28 cellular contexts compared by ENCODE assay signal in genomic region chr17:51356084-51356410, GRCh38.
"Had no signal": no experiment of that assay in that cellular context is flagged by ENCODE, and none has a peak within 500 bp of the region (broad histone marks: within the 10 kb centered on the region; RNA-seq: fewer than 3 reads in every experiment).

No MANE protein-coding gene starts in this region.

- H3K9me3 ChIP-seq: ascending aorta, heart left ventricle, left lung, lower lobe of right lung, mucosa of descending colon, spleen, thoracic aorta had no signal

- H3K36me3 ChIP-seq: ascending aorta, cardiac muscle cell, heart left ventricle, left lung, lower lobe of right lung, spleen, thoracic aorta had no signal

- H3K4me3 ChIP-seq: ascending aorta, cardiac muscle cell, coronary artery, heart left ventricle, left lung, lower lobe of right lung, mucosa of descending colon, spleen, thoracic aorta had no signal

- H3K27me3 ChIP-seq: ascending aorta, cardiac muscle cell had no signal

- H3K9me3 Mint-ChIP-seq: activated naive CD4-positive, alpha-beta T cell treated with anti-CD3 and anti-CD28 coated beads for 36 hours; activated naive CD8-positive, alpha-beta T cell treated with anti-CD3 and anti-CD28 coated beads, Interleukin-2, amount 10 ng/mL, durations not matched to agents 7 days and 5 days; brain; natural killer cell treated with Interleukin-12 subunit alpha and Interleukin-12 subunit beta and Interleukin-15 and Interleukin-18, amount 100 ng/mL, for 72 hours; T-cell; T-helper 2 cell treated with Interferon-gamma antibody and Interleukin-4, amounts not matched to agents 5 μg/mL and 100 μg/mL, for 36 hours had no signal

- FAIRE-seq: islet of Langerhans, urothelium cell line had no signal

- H3K4me3 Mint-ChIP-seq: activated naive CD4-positive, alpha-beta T cell treated with anti-CD3 and anti-CD28 coated beads for 36 hours; activated naive CD8-positive, alpha-beta T cell treated with anti-CD3 and anti-CD28 coated beads, Interleukin-2, amount 10 ng/mL, durations not matched to agents 7 days and 5 days; brain; natural killer cell treated with Interleukin-12 subunit alpha and Interleukin-12 subunit beta and Interleukin-15 and Interleukin-18, amount 100 ng/mL, for 72 hours; T-cell; T-helper 2 cell treated with Interferon-gamma antibody and Interleukin-4, amounts not matched to agents 5 μg/mL and 100 μg/mL, for 36 hours had no signal

- ATAC-seq: activated CD4-positive, CD25-positive, alpha-beta regulatory T cell treated with anti-CD3 and anti-CD28 coated beads, Interleukin-2, amount 50 U/mL, for 24 hours; esophagus mucosa; heart left ventricle; left lung; lower lobe of right lung; mucosa of descending colon; natural killer cell treated with Interleukin-12 subunit alpha and Interleukin-12 subunit beta and Interleukin-15 and Interleukin-18, amount 100 ng/mL, for 72 hours; T-cell had no signal

- H3K27ac Mint-ChIP-seq: activated naive CD4-positive, alpha-beta T cell treated with anti-CD3 and anti-CD28 coated beads for 36 hours; activated naive CD8-positive, alpha-beta T cell treated with anti-CD3 and anti-CD28 coated beads, Interleukin-2, amount 10 ng/mL, durations not matched to agents 7 days and 5 days; natural killer cell treated with Interleukin-12 subunit alpha and Interleukin-12 subunit beta and Interleukin-15 and Interleukin-18, amount 100 ng/mL, for 72 hours; T-cell; T-helper 2 cell treated with Interferon-gamma antibody and Interleukin-4, amounts not matched to agents 5 μg/mL and 100 μg/mL, for 36 hours had no signal

- DNase-seq: activated CD4-positive, alpha-beta T cell treated with anti-CD3 and anti-CD28 coated beads for 48 hours; activated CD4-positive, alpha-beta T cell treated with anti-CD3 and anti-CD28 coated beads, Interleukin-2, amount 50 U/mL, for 48 hours; activated CD8-positive, alpha-beta memory T cell treated with anti-CD3 and anti-CD28 coated beads for 24 hours; activated effector memory CD4-positive, alpha-beta T cell treated with Interleukin-2 at 50 U/mL for 16 hours; activated naive CD4-positive, alpha-beta T cell treated with anti-CD3 and anti-CD28 coated beads for 36 hours; activated naive CD8-positive, alpha-beta T cell treated with anti-CD3 and anti-CD28 coated beads, Interleukin-2, amount 10 ng/mL, durations not matched to agents 7 days and 5 days; foreskin keratinocyte; heart left ventricle; left lung; lower lobe of right lung; mesendoderm; mucosa of descending colon; posterior cingulate gyrus; spleen; stimulated activated naive CD4-positive, alpha-beta T cell treated with Interleukin-2 at 50 U/mL for 16 hours; T-cell; trophoblast cell had no signal

- H3K27ac ChIP-seq: ascending aorta, cardiac muscle cell, coronary artery, foreskin keratinocyte, heart left ventricle, left lung, lower lobe of right lung, spleen, thoracic aorta had no signal

- H3K4me1 ChIP-seq: ascending aorta, left lung, lower lobe of right lung had no signal

- H3K4me1 Mint-ChIP-seq: activated naive CD8-positive, alpha-beta T cell treated with anti-CD3 and anti-CD28 coated beads, Interleukin-2, amount 10 ng/mL, durations not matched to agents 7 days and 5 days; T-cell had no signal

- H3K36me3 Mint-ChIP-seq: activated naive CD8-positive, alpha-beta T cell treated with anti-CD3 and anti-CD28 coated beads, Interleukin-2, amount 10 ng/mL, durations not matched to agents 7 days and 5 days; brain; natural killer cell treated with Interleukin-12 subunit alpha and Interleukin-12 subunit beta and Interleukin-15 and Interleukin-18, amount 100 ng/mL, for 72 hours; T-cell had no signal
